14 cellular contexts compared by ENCODE assay signal in genomic region chr1:107541412-107541811, GRCh38.
DNase-seq lines count a peak whose midpoint lies in the region; ATAC-seq and TF ChIP-seq lines count a peak whose summit lies in the region.
"Had no signal": no experiment of that assay in that cellular context is flagged by ENCODE, and none has a peak within 500 bp of the region (broad histone marks: within the 10 kb centered on the region; RNA-seq: fewer than 3 reads in every experiment).

No MANE protein-coding gene starts in this region.

- H3K27me3 ChIP-seq in BLaER1 (no peaks in the 10 kb centered on the region), foreskin keratinocyte (no peaks in the 10 kb centered on the region)
- H3K27me3 ChIP-seq: BLaER1 treated with 17β-estradiol and CSF1 and Interleukin-3, amounts not matched to agents 10 nM and 100 nM had no signal

- H4K20me1 ChIP-seq in BLaER1 = no peaks in the 10 kb centered on the region
- H4K20me1 ChIP-seq: BLaER1 treated with 17β-estradiol and CSF1 and Interleukin-3, amounts not matched to agents 10 nM and 100 nM had no signal

- DNase-seq in NCI-H146 (lab: John Stamatoyannopoulos, UW) = peak; percentile 29
- no peak for DNase-seq in NCI-H146 treated with DMSO at 0.1 percent for 48 hours (lab: John Stamatoyannopoulos, UW; ENCODE audit: unreplicated experiment)
- DNase-seq in NCI-H524 treated with DMSO at 0.1 percent for 48 hours (lab: John Stamatoyannopoulos, UW) = peak; percentile 51
- DNase-seq in foreskin keratinocyte = peak in 1 of 2 donors; percentile 54
- no peak for DNase-seq in DMS153 (lab: John Stamatoyannopoulos, UW)
- no peak for DNase-seq in DMS114 treated with DMSO at 0.1 percent for 48 hours (lab: John Stamatoyannopoulos, UW; ENCODE audit: unreplicated experiment)
- DNase-seq: 8988T; Calu3; CD8-positive, alpha-beta T cell; GM23248 had no signal

- no peak overlapping the region for H3K4me3 ChIP-seq in BLaER1
- H3K4me3 ChIP-seq: BLaER1 treated with 17β-estradiol and CSF1 and Interleukin-3, amounts not matched to agents 10 nM and 100 nM; GM23248; HAP-1 had no signal

- H3K27ac ChIP-seq in BLaER1 (0 out of 2 replicates have a peak overlapping the region, but pooled peaks have one; percentile 99), foreskin keratinocyte (no peak overlapping the region)
- H3K27ac ChIP-seq: GM23248, HL-60 had no signal

- no peak for TF ChIP-seq CTCF in foreskin keratinocyte (conservative IDR thresholded peaks at IDR 0.05)

- peaks cover 73% of the 10 kb centered on the region for H3K4me1 ChIP-seq in BLaER1
- H3K4me1 ChIP-seq in foreskin keratinocyte = peaks cover 30% of the 10 kb centered on the region
- H3K4me1 ChIP-seq: HAP-1 had no signal

- peak; percentile 66 for ATAC-seq in foreskin keratinocyte
- ATAC-seq: CD8-positive, alpha-beta T cell had no signal

- no peaks in the 10 kb centered on the region; the same call in 1 of the 2 replicates for H3K36me3 ChIP-seq in BLaER1
- H3K36me3 ChIP-seq: HAP-1 had no signal

- H3K4me2 ChIP-seq in BLaER1 = peak overlapping the region; percentile 81; the same call in 1 of the 2 replicates

- H3K9ac ChIP-seq in BLaER1 = no peak overlapping the region
- H3K9ac ChIP-seq: BLaER1 treated with 17β-estradiol and CSF1 and Interleukin-3, amounts not matched to agents 10 nM and 100 nM; GM23248 had no signal

- peaks cover 49% of the 10 kb centered on the region for H3K9me3 ChIP-seq in BLaER1
- H3K9me3 ChIP-seq: HAP-1 had no signal

Comparison
In these comparisons a context has a peak if more than half of its experiments do, and no peak if none do; other contexts are left out.
1. DNase-seq: peak in NCI-H146 (single experiment) and NCI-H524 treated with DMSO at 0.1 percent for 48 hours (single experiment); none in NCI-H146 treated with DMSO at 0.1 percent for 48 hours (single experiment), DMS153 (single experiment) and DMS114 treated with DMSO at 0.1 percent for 48 hours (single experiment).